In genomic region chr5:157575096-157575872, GRCh38 we compare ENCODE assay signal across 8 cellular contexts. TPM values are rescaled to one million over a fixed set of nuclear protein-coding genes. Genes with fewer than 3 reads are reported as not detected.
DNase-seq lines count a peak whose midpoint lies in the region; ATAC-seq and TF ChIP-seq lines count a peak whose summit lies in the region.

TSS of gene ADAM19 (minus strand) at chr5:157575775. CDS start at chr5:157575696, 79 bp downstream.

- peak within 1 kb of the TSS; percentile 85 to 99 for H3K4me3 ChIP-seq in SK-N-SH (ENCODE audit: low read depth in 2 of 2, low read length in 1 of 2)
- H3K4me3 ChIP-seq in right atrium auricular region: peak within 1 kb of the TSS; percentile 62 to 79

- peaks cover 0 to 17% of the 10 kb centered on the region in 2 experiments for H3K36me3 ChIP-seq in SK-N-SH (replicated peaks in 1 of 2; ENCODE audit: control insufficient read depth in 1 of 2, insufficient read depth in 2 of 2, low read length in 1 of 2)
- peaks cover 6% of the 10 kb centered on the region for H3K36me3 ChIP-seq in right atrium auricular region

- TF ChIP-seq EP300 in SK-N-SH (IDR thresholded peaks at IDR 0.05; ENCODE audit: borderline replicate concordance in 1 of 2, low read depth in 1 of 2, low read length in 1 of 2): no peak

- DNase-seq in GM03348 (ENCODE audit: low spot score) (peak; percentile 92), SK-N-SH (peak; percentile 85), right atrium auricular region (ENCODE audit: low spot score) (no peak), retina (peak; percentile 89), HuH-7.5 (ENCODE audit: low spot score) (no peak)

- H4K20me1 ChIP-seq in SK-N-SH (ENCODE audit: insufficient read depth): 0 out of 2 replicates have a peak, but pooled peaks cover 5% of the 10 kb centered on the region

- TF ChIP-seq CTCF in SK-N-SH (IDR thresholded peaks at IDR 0.05): no peak
- TF ChIP-seq CTCF in right atrium auricular region (IDR thresholded peaks at IDR 0.05): no peak

- peak within 1 kb of the TSS; percentile 98 for H3K4me2 ChIP-seq in SK-N-SH

- CTCF ChIA-PET in SK-N-SH (lab: Yijun Ruan, JAX): no interaction called here

- H3K4me1 ChIP-seq in SK-N-SH (ENCODE audit: control insufficient read depth in 1 of 2, insufficient read depth in 2 of 2, low read depth in 1 of 2, low read length in 1 of 2) (peaks cover 6 to 9% of the 10 kb centered on the region in 2 experiments; a peak in 3 of 4 replicates), right atrium auricular region (peaks cover 0 to 43% of the 10 kb centered on the region in 2 donors)

- no peaks in the 10 kb centered on the region for H3K27me3 ChIP-seq in SK-N-SH (ENCODE audit: insufficient read depth)
- H3K27me3 ChIP-seq in right atrium auricular region: no peaks in the 10 kb centered on the region

- H3F3A ChIP-seq in SK-N-SH (replicated peaks; ENCODE audit: insufficient read depth): peaks cover 47% of the 10 kb centered on the region

- peak within 1 kb of the TSS; percentile 90 for H2AFZ ChIP-seq in SK-N-SH (ENCODE audit: low read depth)

- H3K9ac ChIP-seq in SK-N-SH: peak within 1 kb of the TSS; percentile 98

- POLR2A ChIA-PET in SK-N-SH (lab: Yijun Ruan, JAX): no interaction called here

- 2% methylated on average over 28 of the region's 76 CpGs for WGBS in SK-N-SH (ENCODE audit: low lambda C conversion rate)

- no peak for TF ChIP-seq RAD21 in SK-N-SH (IDR thresholded peaks at IDR 0.05; ENCODE audit: low read length)

- peaks cover 57% of the 10 kb centered on the region for H3K79me2 ChIP-seq in SK-N-SH (ENCODE audit: insufficient read depth)

- H3K9me3 ChIP-seq in SK-N-SH (no peaks in the 10 kb centered on the region), right atrium auricular region (no peaks in the 10 kb centered on the region)

- no peaks in the 10 kb centered on the region for H3K9me2 ChIP-seq in SK-N-SH

- ATAC-seq in HG02938 (IDR thresholded peaks at IDR 0.05; ENCODE audit: unreplicated experiment) (peak; percentile 27), GM21619 (IDR thresholded peaks at IDR 0.05; ENCODE audit: unreplicated experiment) (no peak)

- H3K27ac ChIP-seq in SK-N-SH (ENCODE audit: low read depth in 2 of 2, low read length in 1 of 2): peak within 1 kb of the TSS; percentile 65 to 93
- H3K27ac ChIP-seq in angular gyrus (ENCODE audit: low read depth, low read length): peak within 1 kb of the TSS; percentile 58
- peak within 1 kb of the TSS; percentile 85 to 91 for H3K27ac ChIP-seq in right atrium auricular region

TF ChIP-seq in SK-N-SH, 30 proteins besides CTCF, POLR2A, EP300 and RAD21:
- TF ChIP-seq TEAD4 (IDR thresholded peaks at IDR 0.05; ENCODE audit: borderline replicate concordance, insufficient read depth): no peak; the same call in 1 of the 2 replicates
- TF ChIP-seq MAX (IDR thresholded peaks at IDR 0.05; ENCODE audit: low read depth): peak; percentile 19; the same call in 1 of the 2 replicates
- no peak for TF ChIP-seq FOXJ3 (CRISPR knock-in tag; IDR thresholded peaks at IDR 0.05)
- TF ChIP-seq REST (IDR thresholded peaks at IDR 0.05; ENCODE audit: low read depth, low read length): 0 out of 2 replicates have a peak, but pooled peaks have one; percentile 4
- TF ChIP-seq SIN3A (IDR thresholded peaks at IDR 0.05; ENCODE audit: borderline replicate concordance, low read depth, low read length): peak; percentile 39; the same call in 1 of the 2 replicates
- TF ChIP-seq EZH2phosphoT487 (IDR thresholded peaks at IDR 0.05; ENCODE audit: borderline replicate concordance, low read depth): no peak
- no peak for TF ChIP-seq NFIC (IDR thresholded peaks at IDR 0.05; ENCODE audit: borderline replicate concordance)
- TF ChIP-seq RCOR1 (IDR thresholded peaks at IDR 0.05; ENCODE audit: low read length): no peak
- TF ChIP-seq POLR2AphosphoS5 (IDR thresholded peaks at IDR 0.05; ENCODE audit: low read depth, low read length): peak; percentile 63; the same call in 1 of the 2 replicates
- peak; percentile 60 for TF ChIP-seq TAF1 (IDR thresholded peaks at IDR 0.05; ENCODE audit: borderline replicate concordance, low read depth, low read length)
- no peak for TF ChIP-seq GATA2 (CRISPR knock-in tag; IDR thresholded peaks at IDR 0.05)

RNA-seq across cellular contexts. Expression of gene ADAM19, which starts in this region (rescaled TPM):
- polyA plus RNA-seq in SK-N-SH (2012; rRNA removed): 43.1 and 46.9 TPM in 2 replicates
- polyA plus RNA-seq in SK-N-SH (2012; cell fraction: cytosol; rRNA removed): 33.7 and 41.3 TPM in 2 replicates
- polyA plus RNA-seq in SK-N-SH (2012; cell fraction: nucleus; rRNA removed): 61.7 and 79.6 TPM in 2 replicates
- 10 to 100 TPM; 13.1 to 49.5 TPM for total RNA-seq in right atrium auricular region

Comparison
In these comparisons a context has a peak if more than half of its experiments do, and no peak if none do; other contexts are left out.
1. DNase-seq: peak in GM03348 (single experiment), SK-N-SH (single experiment) and retina (single experiment); none in right atrium auricular region (single experiment) and HuH-7.5 (single experiment).
2. Peak in every context shown above with its lines, with median percentiles within 50 percentile points of each other: H3K27ac ChIP-seq.